In the genomic region with DNA sequence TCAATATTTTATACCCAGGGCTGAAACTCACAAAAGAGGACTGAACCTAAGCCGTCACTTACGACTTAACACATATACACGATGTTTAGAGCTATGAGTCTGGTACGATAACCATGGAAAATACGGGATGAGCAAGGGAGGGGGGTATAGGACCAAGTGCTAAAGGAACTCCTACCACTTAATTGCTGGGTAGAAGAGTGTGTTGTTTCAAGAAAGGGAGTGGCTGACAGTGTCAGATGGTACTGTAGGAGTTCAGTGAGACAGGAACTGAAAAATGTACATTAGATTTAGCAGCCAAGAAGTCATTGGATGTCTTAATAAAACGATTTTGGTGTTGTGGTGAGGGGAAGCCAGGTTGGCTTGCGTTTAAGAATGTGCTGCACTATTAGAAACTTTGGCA, we compare ENCODE assay signal across 15 cellular contexts. TPM values are rescaled to one million over a fixed set of nuclear protein-coding genes. Genes with fewer than 3 reads are reported as not detected.
DNase-seq lines count a peak whose midpoint lies in the region; ATAC-seq, FAIRE-seq and TF ChIP-seq lines count a peak whose summit lies in the region.
"Had no signal": no experiment of that assay in that cellular context is flagged by ENCODE, and none has a peak within 500 bp of the region (broad histone marks: within the 10 kb centered on the region; RNA-seq: fewer than 3 reads in every experiment).

No MANE protein-coding gene starts in this region.

- H3K4me1 ChIP-seq in Karpas-422 (ENCODE audit: low read length) (peaks cover 33% of the 10 kb centered on the region), GM12878 (ENCODE audit: control insufficient read depth, insufficient read depth, low read length) (no peaks in the 10 kb centered on the region), small intestine (ENCODE audit: control insufficient read depth in 2 of 2, insufficient read depth in 1 of 2, low read depth in 1 of 2, low read length in 1 of 2) (no peaks in the 10 kb centered on the region), body of pancreas (no peaks in the 10 kb centered on the region), HAP-1 (peaks cover 13% of the 10 kb centered on the region)
- H3K4me1 ChIP-seq: BLaER1 treated with 17β-estradiol and CSF1 and Interleukin-3, amounts not matched to agents 10 nM and 100 nM had no signal

- H3K9me3 ChIP-seq in Karpas-422 (ENCODE audit: low read length) = no peaks in the 10 kb centered on the region
- H3K9me3 ChIP-seq in GM12878 (replicated peaks; ENCODE audit: control insufficient read depth, insufficient read depth, low read length) = peaks cover 1% of the 10 kb centered on the region; the same call in 1 of the 3 replicates
- H3K9me3 ChIP-seq in small intestine (ENCODE audit: control insufficient read depth, low read depth) = no peaks in the 10 kb centered on the region
- no peaks in the 10 kb centered on the region for H3K9me3 ChIP-seq in body of pancreas
- H3K9me3 ChIP-seq in HAP-1 = no peaks in the 10 kb centered on the region

- H3K36me3 ChIP-seq in Karpas-422 (ENCODE audit: insufficient read depth, low read length) (peaks cover 89% of the 10 kb centered on the region), GM12878 (ENCODE audit: control insufficient read depth in 2 of 2, insufficient read depth in 2 of 2, low read length in 1 of 2) (peaks cover 2 to 4% of the 10 kb centered on the region in 2 experiments; a peak in 3 of 4 replicates), small intestine (ENCODE audit: control insufficient read depth in 2 of 2, insufficient read depth in 2 of 2, low read length in 2 of 2) (no peaks in the 10 kb centered on the region), body of pancreas (replicated peaks in 1 of 2; ENCODE audit: insufficient read depth in 1 of 2, low read depth in 2 of 2) (no peaks in the 10 kb centered on the region), HAP-1 (replicated peaks) (no peaks in the 10 kb centered on the region)

- ATAC-seq in Right ventricle myocardium inferior (peak; percentile 37), GM12878 (peak; percentile 61), body of pancreas (no peak)

- BruUV-seq in GM12878 (replicated peaks; lab: Mats Ljungman, UMichigan) = no TSS peak

- no peaks in the 10 kb centered on the region for H3K4me1 Mint-ChIP-seq in mesothelial cell of epicardium

- no peaks in the 10 kb centered on the region for H3K27me3 ChIP-seq in Karpas-422 (ENCODE audit: low read length)
- H3K27me3 ChIP-seq in GM12878 (replicated peaks in 1 of 2; ENCODE audit: control insufficient read depth in 2 of 2, insufficient read depth in 2 of 2, low read length in 1 of 2) = no peaks in the 10 kb centered on the region
- H3K27me3 ChIP-seq in small intestine (ENCODE audit: control insufficient read depth in 2 of 2, insufficient read depth in 2 of 2, low read length in 2 of 2) = no peaks in the 10 kb centered on the region
- no peaks in the 10 kb centered on the region for H3K27me3 ChIP-seq in body of pancreas
- H3K27me3 ChIP-seq in HAP-1 (ENCODE audit: low read depth) = no peaks in the 10 kb centered on the region
- H3K27me3 ChIP-seq: BLaER1 treated with 17β-estradiol and CSF1 and Interleukin-3, amounts not matched to agents 10 nM and 100 nM had no signal

- H3K4me3 Mint-ChIP-seq in mesothelial cell of epicardium = no peak overlapping the region
- H3K4me3 Mint-ChIP-seq: CD4-positive, CD25-positive, alpha-beta regulatory T cell; H9 had no signal

- intact Hi-C loops in Right ventricle myocardium inferior (cut with DNase I) (no loop called here), cardiac septum (cut with DNase I) (no loop called here), GM12878 (cut with micrococcal nuclease; ENCODE audit: unreplicated experiment) (no loop called here), body of pancreas (cut with DNase I) (no loop called here)

- no peak overlapping the region for H3K27ac Mint-ChIP-seq in mesothelial cell of epicardium
- H3K27ac Mint-ChIP-seq: CD4-positive, CD25-positive, alpha-beta regulatory T cell had no signal

- H3K4me2 ChIP-seq in Karpas-422 (ENCODE audit: low read depth, low read length, poor library complexity, severe bottlenecking) (no peak overlapping the region), GM12878 (ENCODE audit: control insufficient read depth, insufficient read depth) (no peak overlapping the region)
- H3K4me2 ChIP-seq: BLaER1 treated with 17β-estradiol and CSF1 and Interleukin-3, amounts not matched to agents 10 nM and 100 nM had no signal

- H3K27ac ChIP-seq in Karpas-422 (ENCODE audit: low read length) (peak overlapping the region; percentile 19; the same call in 1 of the 2 replicates), GM12878 (ENCODE audit: control insufficient read depth, insufficient read depth) (no peak overlapping the region), small intestine (ENCODE audit: low read depth in 1 of 2, low read length in 1 of 2) (no peak overlapping the region), body of pancreas (no peak overlapping the region)
- H3K27ac ChIP-seq: BLaER1 treated with 17β-estradiol and CSF1 and Interleukin-3, amounts not matched to agents 10 nM and 100 nM had no signal

- peaks cover 9% of the 10 kb centered on the region for H3K9me3 Mint-ChIP-seq in mesothelial cell of epicardium
- H3K9me3 Mint-ChIP-seq: CD4-positive, CD25-positive, alpha-beta regulatory T cell; H9 had no signal

- no peaks in the 10 kb centered on the region for H3K36me3 Mint-ChIP-seq in mesothelial cell of epicardium

- in situ Hi-C loops in GM12878 (cut with MboI) (no loop called here), HAP-1 (cut with MboI; ENCODE audit: low sequenced_read_pairs) (no loop called here)

- no peak for TF ChIP-seq EP300 in GM12878 (IDR thresholded peaks at IDR 0.05; ENCODE audit: borderline replicate concordance in 1 of 2, control insufficient read depth in 1 of 2, low read depth in 2 of 2, low read length in 2 of 2)

- H3K9me2 ChIP-seq in Karpas-422 (replicated peaks; ENCODE audit: insufficient read depth, low read length) = no peaks in the 10 kb centered on the region

- H2AFZ ChIP-seq in Karpas-422 (ENCODE audit: low read length) (no peak overlapping the region), GM12878 (ENCODE audit: control insufficient read depth, low read depth, low read length) (no peak overlapping the region)

- TF ChIP-seq RAD21 in GM12878 (IDR thresholded peaks at IDR 0.05; ENCODE audit: insufficient read depth, low read depth, low read length) = no peak

- FAIRE-seq in GM12878 (lab: Jason Lieb, UNC) (no peak), small intestine (lab: Jason Lieb, UNC) (no peak)

- H3K27me3 Mint-ChIP-seq in mesothelial cell of epicardium (ENCODE audit: low read depth) = no peaks in the 10 kb centered on the region
- H3K27me3 Mint-ChIP-seq: CD4-positive, CD25-positive, alpha-beta regulatory T cell had no signal

- no peak overlapping the region for H3K4me3 ChIP-seq in Karpas-422 (ENCODE audit: low read length)
- H3K4me3 ChIP-seq in GM12878 = no peak overlapping the region
- no peak overlapping the region for H3K4me3 ChIP-seq in small intestine (ENCODE audit: low read depth in 1 of 2, low read length in 2 of 2)
- no peak overlapping the region for H3K4me3 ChIP-seq in body of pancreas
- H3K4me3 ChIP-seq in HAP-1 = no peak overlapping the region
- H3K4me3 ChIP-seq: BLaER1 treated with 17β-estradiol and CSF1 and Interleukin-3, amounts not matched to agents 10 nM and 100 nM had no signal

- peaks cover 98% of the 10 kb centered on the region for H3K79me2 ChIP-seq in Karpas-422 (ENCODE audit: low read length)
- peaks cover 9% of the 10 kb centered on the region for H3K79me2 ChIP-seq in GM12878 (ENCODE audit: control insufficient read depth, insufficient read depth, low read length)

- POLR2A ChIA-PET in GM12878 (lab: Charles Lee) = no interaction called here

- SMC1A ChIA-PET in GM12878 (lab: Charles Lee; ENCODE audit: uncharacterized antibody, unreplicated experiment) = interaction anchor here (0.6 to 2.1 kb wide), 4 partner anchors 10 to 1458 kb away, joined by 3 to 5 read pairs (median 4); no protein-coding TSS in a partner anchor

- no peak overlapping the region for H3K9ac ChIP-seq in Karpas-422 (ENCODE audit: low read length)
- H3K9ac ChIP-seq in GM12878 (ENCODE audit: control insufficient read depth, insufficient read depth, low read length) = no peak overlapping the region
- H3K9ac ChIP-seq: BLaER1 treated with 17β-estradiol and CSF1 and Interleukin-3, amounts not matched to agents 10 nM and 100 nM had no signal

- CTCF ChIA-PET in GM12878 (lab: Yijun Ruan, JAX) = no interaction called here

- DNase-seq in Right ventricle myocardium inferior (ENCODE audit: missing footprints) = no peak
- DNase-seq in cardiac septum (ENCODE audit: low spot score) = no peak
- no peak for DNase-seq in Karpas-422
- DNase-seq in GM12878 (ENCODE audit: low read depth, low spot score) = no peak
- DNase-seq in small intestine = peak; percentile 37
- no peak for DNase-seq in mesothelial cell of epicardium (ENCODE audit: low spot score in 2 of 2, unreplicated experiment in 2 of 2)
- no peak for DNase-seq in body of pancreas
- no peak for DNase-seq in HAP-1 (ENCODE audit: low spot score in 2 of 2)
- DNase-seq: 8988T; ACHN; CD4-positive, CD25-positive, alpha-beta regulatory T cell; DMS53; GOT3; H9 had no signal

- RAD21 ChIA-PET in GM12878 (lab: Charles Lee; ENCODE audit: unreplicated experiment) = no interaction called here

- WGBS in GM12878 (ENCODE audit: insufficient coverage, insufficient replicate concordance, low lambda C conversion rate, missing lambda C conversion rate) = 70% methylated on average over 7 of the region's 7 CpGs
- WGBS in small intestine, 3 donors = 23 to 60% (median 39%) methylated on average over 7 of the region's 7 CpGs
- 79 to 82% methylated on average over 7 of the region's 7 CpGs for WGBS in body of pancreas, 2 donors

- peaks cover 87% of the 10 kb centered on the region for H4K20me1 ChIP-seq in Karpas-422 (ENCODE audit: insufficient read depth, low read depth, low read length)
- H4K20me1 ChIP-seq in GM12878 (ENCODE audit: control insufficient read depth, insufficient read depth) = no peaks in the 10 kb centered on the region

- TF ChIP-seq CTCF in GM12878 (IDR thresholded peaks at IDR 0.05 in 2 of 3, conservative IDR thresholded peaks at IDR 0.05 in 1 of 3; ENCODE audit: control insufficient read depth in 2 of 3, extremely low read depth in 1 of 3, insufficient read depth in 1 of 3, low read depth in 3 of 3, low read length in 3 of 3) (no peak), mesothelial cell of epicardium (IDR thresholded peaks at IDR 0.05; ENCODE audit: unreplicated experiment) (no peak), body of pancreas (IDR thresholded peaks at IDR 0.05) (no peak)

- TF ChIP-seq POLR2A in GM12878 (IDR thresholded peaks at IDR 0.05; ENCODE audit: low read depth, low read length) (no peak), body of pancreas (IDR thresholded peaks at IDR 0.05) (no peak)

RNA-seq across cellular contexts. Expression of a gene that starts 21.6 kb away (rescaled TPM):
- 10.7 TPM for total RNA-seq in Right ventricle myocardium inferior
- 21.6 TPM for total RNA-seq in cardiac septum
- 235 and 297 TPM in 2 replicates for total RNA-seq in Karpas-422 (2014; rRNA removed; shearing (Covaris generic); ENCODE audit: low replicate concordance)
- total RNA-seq in GM12878 (2013; cell fraction: nucleolus; rRNA removed) = 83.4 and 101 TPM in 2 replicates
- total RNA-seq in GM12878 (2014; rRNA removed) = 19.4 and 22.9 TPM in 2 replicates
- 19.8 and 20.7 TPM in 2 replicates for total RNA-seq in GM12878 (2014; rRNA removed; fragmentation: Illumina TruSeq; extraction: Trizol)
- total RNA-seq in GM12878 (2021) = 20.5 and 21.8 TPM in 2 replicates
- 3.4 TPM for polyA plus RNA-seq in GM12878 (2011; ENCODE audit: low read depth)
- polyA plus RNA-seq in GM12878 (2011; rRNA removed) = 20.3 and 29.9 TPM in 2 replicates
- polyA plus RNA-seq in GM12878 (2011; cell fraction: cytosol; rRNA removed) = 7.7 and 8.4 TPM in 2 replicates
- polyA plus RNA-seq in GM12878 (2011; cell fraction: nucleus; rRNA removed) = 16.9 and 21.5 TPM in 2 replicates
- 5.8 and 6.7 TPM in 2 replicates for polyA plus RNA-seq in GM12878 (2012)
- 11.7 and 14.1 TPM in 2 replicates for polyA plus RNA-seq in GM12878 (2014; fragmentation: Illumina TruSeq; extraction: Trizol)
- polyA plus RNA-seq in GM12878 (2014; fragmentation: Nextera tagmentation; extraction: Ambion mirVana) = 1 to 10 TPM; 6.3 to 6.9 TPM
- polyA plus RNA-seq in GM12878 (2014; rRNA removed) = 7.7 and 9.2 TPM in 2 replicates
- 1 to 10 TPM; 5.1 to 9.3 TPM for polyA plus RNA-seq in GM12878 (2016; fragmentation: Nextera tagmentation; extraction: Ambion mirVana)
- polyA minus RNA-seq in GM12878 (2011; rRNA and poly(A)+ RNA removed) = 50.9 and 79.1 TPM in 2 replicates
- polyA minus RNA-seq in GM12878 (2011; cell fraction: cytosol; rRNA and poly(A)+ RNA removed) = 19.6 and 21.0 TPM in 2 replicates
- polyA minus RNA-seq in GM12878 (2011; cell fraction: nucleus; rRNA and poly(A)+ RNA removed) = 30.3 and 51.2 TPM in 2 replicates
- polyA plus RNA-seq in small intestine = 10 to 100 TPM in 1 of 3 donors, 1 to 10 TPM in 2; 1.4 to 80.3 (median 2.9) TPM
- total RNA-seq in mesothelial cell of epicardium = 24.0 to 27.0 TPM (median 24.6 TPM) in 3 replicates
- 10 to 100 TPM; 26.7 to 28.0 TPM for total RNA-seq in body of pancreas
